In genomic region chr2:96408631-96409542, GRCh38 we compare ENCODE assay signal across 10 cellular contexts.
DNase-seq lines count a peak whose midpoint lies in the region; ATAC-seq and TF ChIP-seq lines count a peak whose summit lies in the region.
"Had no signal": no experiment of that assay in that cellular context is flagged by ENCODE, and none has a peak within 500 bp of the region (broad histone marks: within the 10 kb centered on the region; RNA-seq: fewer than 3 reads in every experiment).

No MANE protein-coding gene starts in this region.

- DNase-seq in G401 (ENCODE audit: low spot score) (peak; percentile 79), Panc1 (ENCODE audit: low read depth, low spot score) (no peak), glomerular visceral epithelial cell (ENCODE audit: extremely low spot score) (peak; percentile 64), posterior vena cava (ENCODE audit: low spot score) (peak; percentile 89), vagina (ENCODE audit: extremely low spot score in 2 of 2) (no peak), DMS114 treated with DMSO at 0.1 percent for 48 hours (lab: John Stamatoyannopoulos, UW; ENCODE audit: unreplicated experiment) (no peak), SIG-M5 treated with dmso at 0.1 percent for 504 hours (lab: John Stamatoyannopoulos, UW; ENCODE audit: unreplicated experiment) (no peak)
- DNase-seq: NCI-H1436 had no signal

- no peak for TF ChIP-seq POLR2A in vagina (IDR thresholded peaks at IDR 0.05)

- H3K4me3 ChIP-seq in Panc1 (ENCODE audit: low read depth in 2 of 2, low read length in 2 of 2) (no peak overlapping the region), vagina (no peak overlapping the region)

- no peaks in the 10 kb centered on the region for H3K36me3 ChIP-seq in Panc1 (ENCODE audit: control insufficient read depth, insufficient read depth, low read length)
- H3K36me3 ChIP-seq in vagina, result no peaks in the 10 kb centered on the region
- H3K36me3 ChIP-seq: neutrophil had no signal

- in situ Hi-C loops in G401 (cut with HindIII; ENCODE audit: low sequenced_read_pairs) (loop anchor here (10.0 kb wide), 1 partner anchor 106 kb away; no protein-coding TSS in a partner anchor), Panc1 (cut with HindIII; ENCODE audit: low pct_unique_long_range_greater_than_20kb, low sequenced_read_pairs) (no loop called here)

- peak; percentile 57 for ATAC-seq in Panc1
- ATAC-seq in HG02642 (IDR thresholded peaks at IDR 0.05; ENCODE audit: poor library complexity, unreplicated experiment), result no peak

- H3K9me3 ChIP-seq in Panc1 (ENCODE audit: control insufficient read depth, insufficient read depth, low read depth, low read length) (no peaks in the 10 kb centered on the region), vagina (no peaks in the 10 kb centered on the region)
- H3K9me3 ChIP-seq: neutrophil had no signal

- H3K27me3 ChIP-seq in Panc1 (ENCODE audit: control insufficient read depth, insufficient read depth, low read length), result no peaks in the 10 kb centered on the region
- no peaks in the 10 kb centered on the region for H3K27me3 ChIP-seq in vagina
- H3K27me3 ChIP-seq: neutrophil had no signal

- intact Hi-C loops in Panc1 (cut with micrococcal nuclease; ENCODE audit: unreplicated experiment) (no loop called here), posterior vena cava (cut with DNase I) (loop anchor here (5.0 kb wide), 1 partner anchor 98 kb away; the partner anchor contains the start of gene NEURL3 (in 2 of the 2)), vagina (cut with DNase I) (loop anchor here (5.0 kb wide), 1 partner anchor 98 kb away; the partner anchor contains the start of gene NEURL3)

- TF ChIP-seq CTCF in Panc1 (IDR thresholded peaks at IDR 0.05), result peak; percentile 61
- no peak for TF ChIP-seq CTCF in vagina (IDR thresholded peaks at IDR 0.05)

- POLR2A ChIA-PET in Panc1 (lab: Charles Lee), result interaction anchor here (0.6 kb wide), 2 partner anchors 10 to 20 kb away, joined by 3 to 4 read pairs; no protein-coding TSS in a partner anchor

- BruUV-seq in Panc1 (replicated peaks; lab: Mats Ljungman, UMichigan), result no TSS peak

- peak overlapping the region; percentile 81 for H3K27ac ChIP-seq in Panc1 (ENCODE audit: low read length)
- H3K27ac ChIP-seq in vagina, result no peak overlapping the region
- H3K27ac ChIP-seq: neutrophil had no signal

- H3K4me1 ChIP-seq in Panc1 (ENCODE audit: control insufficient read depth, insufficient read depth, low read length) (peaks cover 57% of the 10 kb centered on the region), vagina (peaks cover 19% of the 10 kb centered on the region)

- CTCF ChIA-PET in Panc1 (lab: Charles Lee), result interaction anchor here (0.6 to 3.2 kb wide), 6 partner anchors 15 to 471 kb away, joined by 3 to 38 read pairs (median 4); no protein-coding TSS in a partner anchor

Comparison
In these comparisons a context has a peak if more than half of its experiments do, and no peak if none do; other contexts are left out.
1. DNase-seq: peak in G401 (single experiment), glomerular visceral epithelial cell (single experiment) and posterior vena cava (single experiment); none in Panc1 (single experiment), vagina (0 of 2), DMS114 treated with DMSO at 0.1 percent for 48 hours (single experiment) and SIG-M5 treated with dmso at 0.1 percent for 504 hours (single experiment).